10 cellular contexts compared by ENCODE assay signal in the genomic region with DNA sequence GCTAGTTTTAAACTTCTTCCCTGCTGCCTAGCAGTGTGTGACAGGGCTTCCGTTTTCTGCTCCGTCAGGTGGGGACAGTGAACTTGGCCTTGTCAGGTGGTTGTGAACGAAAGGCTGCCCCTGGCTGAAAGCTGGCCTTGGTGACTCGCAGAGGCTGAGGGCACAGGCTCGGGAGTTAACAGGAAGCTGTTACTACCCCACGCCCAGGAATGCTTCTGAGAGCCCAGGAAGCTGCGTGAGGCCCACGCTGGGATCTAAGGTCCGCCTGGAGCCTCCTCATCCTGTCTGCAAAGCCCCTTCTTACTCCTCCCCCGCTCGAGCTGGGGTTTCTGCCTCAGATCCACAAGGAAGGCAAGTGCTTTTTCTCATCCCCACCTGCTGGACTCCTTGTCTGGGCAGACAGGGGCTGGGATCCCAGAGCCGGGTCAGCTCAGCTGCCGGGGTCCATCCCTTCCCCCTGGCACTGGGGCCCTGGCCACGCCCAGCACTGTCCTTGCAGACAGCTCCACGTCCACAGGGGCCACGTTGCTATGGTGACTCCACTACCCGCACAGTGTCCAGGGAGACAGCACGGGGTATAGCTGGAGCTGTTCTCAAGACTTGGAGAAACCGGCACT.
DNase-seq lines count a peak whose midpoint lies in the region; ATAC-seq and TF ChIP-seq lines count a peak whose summit lies in the region.
"Had no signal": no experiment of that assay in that cellular context is flagged by ENCODE, and none has a peak within 500 bp of the region (broad histone marks: within the 10 kb centered on the region; RNA-seq: fewer than 3 reads in every experiment).

No MANE protein-coding gene starts in this region.

- H3K4me1 ChIP-seq in mucosa of descending colon (ENCODE audit: low read depth) (no peaks in the 10 kb centered on the region), aorta (ENCODE audit: control insufficient read depth in 1 of 2, insufficient read depth in 2 of 2, low read length in 2 of 2) (no peaks in the 10 kb centered on the region)

- H3K27ac ChIP-seq in aorta (ENCODE audit: low read depth in 1 of 2, low read length in 2 of 2), result no peak overlapping the region

- no peak for TF ChIP-seq CTCF in mucosa of descending colon (IDR thresholded peaks at IDR 0.05)

- intact Hi-C loops in mucosa of descending colon (cut with DNase I, micrococcal nuclease), result no loop called here
- intact Hi-C loops in aorta (cut with DNase I), result no loop called here

- H3K4me3 ChIP-seq in mucosa of descending colon (no peak overlapping the region), aorta (ENCODE audit: low read length in 2 of 2) (no peak overlapping the region)
- H3K4me3 ChIP-seq: lung had no signal

- H3K27me3 ChIP-seq in aorta (ENCODE audit: control insufficient read depth in 1 of 2, insufficient read depth in 2 of 2, low read length in 1 of 2), result no peaks in the 10 kb centered on the region

- H3K9me3 ChIP-seq in mucosa of descending colon (no peaks in the 10 kb centered on the region), aorta (ENCODE audit: control insufficient read depth, low read length) (no peaks in the 10 kb centered on the region)

- WGBS in aorta, 2 donors, result 37 to 44% methylated on average over 19 of the region's 19 CpGs

- peak; percentile 62 for DNase-seq in Daoy (ENCODE audit: low read depth)
- DNase-seq in HCEC 1CT, result peak; percentile 79
- peak; percentile 80 for DNase-seq in amniotic epithelial cell (ENCODE audit: low read depth)
- DNase-seq in mucosa of descending colon, result no peak
- DNase-seq in aorta, result no peak
- no peak for DNase-seq in NCI-H1930 (lab: John Stamatoyannopoulos, UW)
- no peak for DNase-seq in T-helper 2 cell
- no peak for DNase-seq in activated effector memory CD4-positive, alpha-beta T cell treated with Interleukin-2 at 50 U/mL for 16 hours
- DNase-seq: NCI-H1092 treated with DMSO at 0.1 percent for 48 hours had no signal

- H3K36me3 ChIP-seq in mucosa of descending colon (ENCODE audit: low read depth), result no peaks in the 10 kb centered on the region
- H3K36me3 ChIP-seq in aorta (ENCODE audit: control insufficient read depth in 1 of 2, insufficient read depth in 2 of 2, low read length in 1 of 2), result no peaks in the 10 kb centered on the region

- peak; percentile 51 for ATAC-seq in mucosa of descending colon
- no peak for ATAC-seq in aorta (ENCODE audit: low FRiP score)

Comparison
In these comparisons a context has a peak if more than half of its experiments do, and no peak if none do; other contexts are left out.
1. DNase-seq: peak in Daoy (single experiment), HCEC 1CT (single experiment) and amniotic epithelial cell (single experiment); none in mucosa of descending colon (0 of 3), aorta (0 of 2), NCI-H1930 (0 of 2), T-helper 2 cell (0 of 5) and activated effector memory CD4-positive, alpha-beta T cell treated with Interleukin-2 at 50 U/mL for 16 hours (single experiment).